In the genomic region with DNA sequence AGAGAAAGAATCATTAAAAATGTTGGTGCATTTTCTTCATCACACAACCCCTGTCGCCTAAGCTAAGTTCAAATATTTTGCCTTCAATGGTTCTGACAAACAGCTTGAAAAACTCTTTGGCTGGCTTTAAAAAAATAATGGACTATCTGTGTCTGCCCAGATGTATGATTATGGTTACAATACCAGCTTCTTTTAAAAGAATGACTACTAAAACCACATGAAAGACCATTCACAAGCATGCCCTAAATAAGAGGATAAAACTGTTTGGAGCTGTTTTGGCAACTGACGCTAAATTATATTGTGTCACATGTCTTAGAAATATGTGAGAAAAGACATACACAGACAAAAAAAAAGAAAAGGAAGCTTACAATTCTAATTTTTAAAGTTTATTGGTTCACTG, we compare ENCODE assay signal across 22 cellular contexts. TPM values are rescaled to one million over a fixed set of nuclear protein-coding genes. Genes with fewer than 3 reads are reported as not detected.
DNase-seq lines count a peak whose midpoint lies in the region; ATAC-seq lines count a peak whose summit lies in the region.
"Had no signal": no experiment of that assay in that cellular context is flagged by ENCODE, and none has a peak within 500 bp of the region (broad histone marks: within the 10 kb centered on the region; RNA-seq: fewer than 3 reads in every experiment).

No MANE protein-coding gene starts in this region.

- ATAC-seq in HG03342 (IDR thresholded peaks at IDR 0.05; ENCODE audit: unreplicated experiment) (no peak), GM21390 (IDR thresholded peaks at IDR 0.05; ENCODE audit: unreplicated experiment) (no peak)
- ATAC-seq: A549; CD8-positive, alpha-beta T cell; GM12878 had no signal

- DNase-seq in COLO829 (ENCODE audit: low spot score) (peak; percentile 53), RPMI7951 (ENCODE audit: low read depth) (peak; percentile 36), SW480 (ENCODE audit: low spot score) (peak; percentile 43), foreskin melanocyte (peak; percentile 82), NCI-H146 (lab: John Stamatoyannopoulos, UW) (no peak)
- DNase-seq in NK-92 treated with Interleukin-12 subunit alpha and Interleukin-12 subunit beta, amount 100 ng/mL, for 24 hours (lab: John Stamatoyannopoulos, UW), result no peak
- DNase-seq: AML-193; CD4-positive, alpha-beta T cell; CD8-positive, alpha-beta T cell; COR-L47; DMS 273 treated with DMSO at 0.1 percent for 48 hours; DMS153; DMS53; DMS79; DND-41; EL; GDM1 had no signal

RNA-seq across cellular contexts. Expression of a gene that starts 23.7 kb away (rescaled TPM):
- 0.29 and 0.36 TPM in 2 replicates for total RNA-seq in RPMI7951 (2014; rRNA removed; shearing (Covaris generic))
- total RNA-seq: B cell; CD4-positive, alpha-beta T cell; CD8-positive, alpha-beta T cell; GM12878 had no signal

Comparison
In these comparisons a context has a peak if more than half of its experiments do, and no peak if none do; other contexts are left out.
1. DNase-seq: peak in COLO829 (single experiment), RPMI7951 (single experiment), SW480 (single experiment) and foreskin melanocyte (single experiment); none in NCI-H146 (single experiment) and NK-92 treated with Interleukin-12 subunit alpha and Interleukin-12 subunit beta, amount 100 ng/mL, for 24 hours (single experiment).